3 cellular contexts compared by ENCODE assay signal in genomic region chr4:139535852-139536234, GRCh38.
TF ChIP-seq lines count a peak whose summit lies in the region.

No MANE protein-coding gene starts in this region.

TF ChIP-seq in A549, 52 proteins besides CTCF, POLR2A, EP300 and RAD21:
- TF ChIP-seq TP53 (CRISPR knock-in tag; IDR thresholded peaks at IDR 0.05) = no peak
- TF ChIP-seq JUNB (IDR thresholded peaks at IDR 0.05) = no peak
- TF ChIP-seq RFX5 (IDR thresholded peaks at IDR 0.05) = no peak
- no peak for TF ChIP-seq RARB (CRISPR knock-in tag; IDR thresholded peaks at IDR 0.05)
- TF ChIP-seq MAX (IDR thresholded peaks at IDR 0.05) = no peak
- no peak for TF ChIP-seq JUN (IDR thresholded peaks at IDR 0.05)
- TF ChIP-seq PHF8 (IDR thresholded peaks at IDR 0.05; ENCODE audit: borderline replicate concordance, low read depth) = no peak
- TF ChIP-seq RCOR1 (IDR thresholded peaks at IDR 0.05; ENCODE audit: low read depth, low read length) = no peak
- TF ChIP-seq HES2 (IDR thresholded peaks at IDR 0.05) = no peak
- no peak for TF ChIP-seq ZSCAN20 (CRISPR knock-in tag; IDR thresholded peaks at IDR 0.05)
- TF ChIP-seq ZC3H11A (IDR thresholded peaks at IDR 0.05) = no peak
- no peak for TF ChIP-seq HOXB5 (CRISPR knock-in tag; IDR thresholded peaks at IDR 0.05)
- TF ChIP-seq REST (IDR thresholded peaks at IDR 0.05) = no peak

TF ChIP-seq in HepG2, 621 proteins besides CTCF, POLR2A, EP300 and RAD21:
- TF ChIP-seq ZBTB40 (IDR thresholded peaks at IDR 0.05) = peak; percentile 51; the same call in 1 of the 2 replicates
- TF ChIP-seq ZBTB40 (CRISPR knock-in tag; IDR thresholded peaks at IDR 0.05) = peak; percentile 98
- TF ChIP-seq PCBP1 (IDR thresholded peaks at IDR 0.05; ENCODE audit: borderline replicate concordance, low read depth, low read length) = no peak
- TF ChIP-seq HNRNPH1 (optimal IDR thresholded peaks at IDR 0.05; ENCODE audit: low read depth, low read length) = no peak
TF ChIP-seq in HepG2: peak in this region for 1.

TF ChIP-seq in SK-N-SH, 30 proteins besides CTCF, POLR2A, EP300 and RAD21:
- TF ChIP-seq FOXJ3 (CRISPR knock-in tag; IDR thresholded peaks at IDR 0.05) (no peak), TEAD4 (IDR thresholded peaks at IDR 0.05; ENCODE audit: borderline replicate concordance, insufficient read depth) (no peak), SIN3A (IDR thresholded peaks at IDR 0.05; ENCODE audit: borderline replicate concordance, low read depth, low read length) (no peak), IRF3 (IDR thresholded peaks at IDR 0.05; ENCODE audit: low read depth, low read length) (no peak), REST (IDR thresholded peaks at IDR 0.05; ENCODE audit: low read depth, low read length) (no peak), PBX3 (IDR thresholded peaks at IDR 0.05) (no peak), NFIC (IDR thresholded peaks at IDR 0.05; ENCODE audit: borderline replicate concordance) (no peak), MAX (IDR thresholded peaks at IDR 0.05; ENCODE audit: low read depth) (no peak), MEF2A (IDR thresholded peaks at IDR 0.05; ENCODE audit: borderline replicate concordance, low read depth) (no peak), RCOR1 (IDR thresholded peaks at IDR 0.05; ENCODE audit: low read length) (no peak), GATA2 (CRISPR knock-in tag; IDR thresholded peaks at IDR 0.05) (no peak), YY1 (IDR thresholded peaks at IDR 0.05; ENCODE audit: low read depth) (no peak)
